Comparison of ENCODE assay signal across 17 cellular contexts in the genomic region with DNA sequence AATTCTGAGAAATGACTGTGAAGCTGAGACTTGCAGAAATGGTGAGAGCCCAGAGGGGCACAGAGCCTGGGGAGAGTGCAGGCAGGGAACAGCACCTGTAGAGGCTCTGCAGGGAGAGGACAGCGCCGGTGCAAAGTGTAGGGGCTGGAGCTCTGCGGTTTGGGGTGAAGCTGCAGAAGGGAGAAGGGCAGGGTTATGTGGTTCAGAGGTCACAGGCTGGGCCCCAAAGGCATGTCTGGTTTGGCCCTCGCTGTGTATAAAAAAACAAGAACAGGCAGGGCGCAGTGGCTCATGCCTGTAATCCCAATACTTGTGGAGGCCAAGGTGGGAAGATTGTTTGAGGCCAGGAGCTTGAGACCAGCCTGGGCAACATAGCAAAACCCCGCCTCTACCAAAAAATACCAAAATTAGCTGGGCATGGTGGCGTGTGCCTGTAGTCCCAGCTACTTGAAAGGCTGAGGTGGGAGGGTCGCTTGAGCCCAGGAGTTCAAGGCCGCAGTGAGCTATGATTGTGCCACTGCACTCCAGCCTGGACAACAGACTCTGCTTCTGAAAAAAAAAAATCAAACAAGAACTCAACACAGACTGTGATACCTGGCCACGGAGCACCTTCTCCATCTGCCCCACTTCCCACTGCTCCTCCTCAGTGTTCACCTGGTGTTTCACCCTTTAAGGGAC. TPM values are rescaled to one million over a fixed set of nuclear protein-coding genes. Genes with fewer than 3 reads are reported as not detected.
"Had no signal": no experiment of that assay in that cellular context is flagged by ENCODE, and none has a peak within 500 bp of the region (broad histone marks: within the 10 kb centered on the region; RNA-seq: fewer than 3 reads in every experiment).

No MANE protein-coding gene starts in this region.

- H3K36me3 ChIP-seq: brain microvascular endothelial cell, esophagus muscularis mucosa, thyroid gland had no signal

- H3K4me1 ChIP-seq: esophagus muscularis mucosa, thyroid gland had no signal

- H3K27ac ChIP-seq: brain microvascular endothelial cell, coronary artery, esophagus muscularis mucosa, thyroid gland had no signal

- H3K27me3 ChIP-seq: brain microvascular endothelial cell, esophagus muscularis mucosa, thyroid gland had no signal

- DNase-seq: activated CD4-positive, alpha-beta T cell treated with anti-CD3 and anti-CD28 coated beads, Interleukin-2, amount 10 ng/mL, durations not matched to agents 7 days and 5 days; activated CD4-positive, CD25-positive, alpha-beta regulatory T cell; activated naive CD4-positive, alpha-beta T cell; activated naive CD8-positive, alpha-beta T cell treated with anti-CD3 and anti-CD28 coated beads, Interleukin-2, amount 10 ng/mL, durations not matched to agents 7 days and 5 days; brain microvascular endothelial cell; left ventricle myocardium superior; mucosa of descending colon; naive thymus-derived CD8-positive, alpha-beta T cell; stimulated activated CD4-positive, alpha-beta T cell treated with anti-CD3 and anti-CD28 coated beads, Interleukin-15, amount 100 ng/mL, for 24 hours; stimulated activated CD4-positive, alpha-beta T cell treated with anti-CD3 and anti-CD28 coated beads, Interleukin-4, amount 100 ng/mL, for 1 hour; stimulated activated naive B cell treated with anti-CD40 and anti-IgM and Interleukin-4, amounts not matched to agents 10 μg/mL and 1 μg/mL and 100 μg/mL, for 72 hours; T-helper 2 cell; thyroid gland had no signal

- FAIRE-seq: keratinocyte had no signal

- H3K4me3 ChIP-seq: coronary artery, esophagus muscularis mucosa, mucosa of descending colon, thyroid gland had no signal

- H3K9me3 ChIP-seq: mucosa of descending colon, thyroid gland had no signal

- ATAC-seq: naive thymus-derived CD8-positive, alpha-beta T cell had no signal

RNA-seq across cellular contexts. Expression of gene SERINC2, which starts 29.1 kb away (rescaled TPM):
- total RNA-seq: activated T-helper 1 cell treated with anti-CD3 and anti-CD28 coated beads, Interleukin-12 subunit alpha, Interleukin-12 subunit beta, Interleukin-2, Interleukin-4 antibody, amounts not matched to agents 30 ng/mL and 10 ng/mL and 1 ng/mL, durations not matched to agents 14 hours and 24 hours and 36 hours; naive thymus-derived CD8-positive, alpha-beta T cell had no signal
- polyA plus RNA-seq: naive thymus-derived CD8-positive, alpha-beta T cell had no signal
